In the genomic region with DNA sequence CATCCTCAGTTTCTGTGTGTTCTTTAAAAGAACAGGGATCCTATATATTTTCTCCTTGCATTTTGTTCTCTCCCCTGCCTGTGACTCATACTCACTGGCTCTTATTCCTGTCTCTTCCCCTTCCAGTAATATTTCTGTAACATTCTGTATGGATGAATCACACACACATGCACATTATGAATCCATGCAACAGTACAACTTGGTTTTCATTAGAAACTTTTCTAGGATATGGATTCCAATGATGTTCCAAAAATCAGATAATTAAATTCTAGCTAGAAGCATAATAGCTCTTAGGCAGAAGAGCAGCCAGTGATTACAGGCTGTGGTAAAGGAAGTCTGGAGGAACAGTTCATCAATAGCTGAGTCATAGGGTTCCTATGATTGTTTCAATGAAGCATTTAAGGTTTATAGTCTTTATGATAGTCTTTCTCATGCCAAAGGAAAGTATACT, we compare ENCODE assay signal across 9 cellular contexts.
A peak's percentile ranks its signal among the peaks of the same experiment; 100 is the strongest.
DNase-seq lines count a peak whose midpoint lies in the region; ATAC-seq and TF ChIP-seq lines count a peak whose summit lies in the region.
"Had no signal": no experiment of that assay in that cellular context is flagged by ENCODE, and none has a peak within 500 bp of the region (broad histone marks: within the 10 kb centered on the region; RNA-seq: fewer than 3 reads in every experiment).

No MANE protein-coding gene starts in this region.

- H3K4me1 ChIP-seq in HCT116 (ENCODE audit: control insufficient read depth in 1 of 2, insufficient read depth in 2 of 2, low read length in 2 of 2), result peaks cover 22 to 41% of the 10 kb centered on the region in 2 experiments

- H3K36me3 Mint-ChIP-seq in naive thymus-derived CD8-positive, alpha-beta T cell, result no peaks in the 10 kb centered on the region
- H3K36me3 Mint-ChIP-seq: activated naive CD8-positive, alpha-beta T cell had no signal

- RAD21 ChIA-PET in HCT116 (lab: Charles Lee; ENCODE audit: low non-redundant PET in 1 of 2, low total read pairs in 2 of 2, uncharacterized antibody in 2 of 2, unreplicated experiment in 2 of 2), result no interaction called here

- H3K27ac Mint-ChIP-seq in naive thymus-derived CD8-positive, alpha-beta T cell, result no peak overlapping the region
- H3K27ac Mint-ChIP-seq: activated naive CD8-positive, alpha-beta T cell had no signal

- H3K4me2 ChIP-seq in HCT116 (ENCODE audit: low read length), result peak overlapping the region; percentile 71

- H3K4me1 Mint-ChIP-seq in naive thymus-derived CD8-positive, alpha-beta T cell, result no peaks in the 10 kb centered on the region

- no peaks in the 10 kb centered on the region for H3K27me3 ChIP-seq in HCT116 (ENCODE audit: insufficient read depth, low read length)

- H2AFZ ChIP-seq in HCT116 (ENCODE audit: low read depth, low read length, poor library complexity, severe bottlenecking), result peak overlapping the region; percentile 39

- H3K27me3 Mint-ChIP-seq in naive thymus-derived CD8-positive, alpha-beta T cell, result no peaks in the 10 kb centered on the region
- H3K27me3 Mint-ChIP-seq: activated naive CD8-positive, alpha-beta T cell had no signal

- peak; percentile 90 for ATAC-seq in HCT116
- no peak for ATAC-seq in naive thymus-derived CD8-positive, alpha-beta T cell

- POLR2A ChIA-PET in HCT116 (lab: Charles Lee), result interaction anchor here (1.4 kb wide), 1 partner anchor 9 kb away, joined by 3 read pairs; no protein-coding TSS in a partner anchor
- POLR2A ChIA-PET in naive thymus-derived CD8-positive, alpha-beta T cell (lab: Charles Lee), result no interaction called here

- H3K9me3 ChIP-seq in HCT116 (ENCODE audit: control insufficient read depth in 1 of 2, insufficient read depth in 1 of 2, low read depth in 1 of 2, low read length in 2 of 2), result no peaks in the 10 kb centered on the region

- peak overlapping the region; percentile 75 for H3K27ac ChIP-seq in HCT116 (ENCODE audit: low read depth, low read length)

- H3K4me3 Mint-ChIP-seq in naive thymus-derived CD8-positive, alpha-beta T cell, result no peak overlapping the region
- H3K4me3 Mint-ChIP-seq: activated naive CD8-positive, alpha-beta T cell had no signal

- no peaks in the 10 kb centered on the region for H3K79me2 ChIP-seq in HCT116 (ENCODE audit: insufficient read depth, low read length)

- H4K20me1 ChIP-seq in HCT116 (ENCODE audit: insufficient read depth), result no peaks in the 10 kb centered on the region

- BruUV-seq in HCT116 (replicated peaks; lab: Mats Ljungman, UMichigan), result no TSS peak

- CTCF ChIA-PET in HCT116 (lab: Charles Lee), result interaction anchor here (0.8 kb wide), 1 partner anchor 175 kb away, joined by 3 read pairs; no protein-coding TSS in a partner anchor

- no peaks in the 10 kb centered on the region; the same call in 1 of the 2 replicates for H3K9me2 ChIP-seq in HCT116 (ENCODE audit: insufficient read depth)

- peak overlapping the region in 1 of 2 experiments; percentile 35; a peak in 3 of 4 replicates for H3K4me3 ChIP-seq in HCT116 (replicated peaks in 1 of 2; ENCODE audit: low read depth in 1 of 2, low read length in 2 of 2)

- peak overlapping the region; percentile 39 for H3K9ac ChIP-seq in HCT116 (ENCODE audit: low read length)

- DNase-seq in HCT116 (ENCODE audit: low read depth, low spot score) (peak; percentile 76), amniotic stem cell (lab: John Stamatoyannopoulos, UW) (peak; percentile 67), glomerular visceral epithelial cell (ENCODE audit: extremely low spot score) (peak; percentile 73), superior temporal gyrus (ENCODE audit: extremely low spot score) (peak; percentile 67), islet precursor cell (no peak)
- no peak for DNase-seq in activated CD4-positive, CD25-positive, alpha-beta regulatory T cell treated with anti-CD3 and anti-CD28 coated beads, Interleukin-2, amount 50 U/mL, for 72 hours
- DNase-seq in activated CD4-positive, CD25-positive, alpha-beta regulatory T cell (lab: John Stamatoyannopoulos, UW), result no peak
- no peak for DNase-seq in naive thymus-derived CD8-positive, alpha-beta T cell

- TF ChIP-seq RAD21 in HCT116 (IDR thresholded peaks at IDR 0.05; ENCODE audit: low read depth), result no peak

- no peaks in the 10 kb centered on the region for H3K9me3 Mint-ChIP-seq in naive thymus-derived CD8-positive, alpha-beta T cell

- no peak for TF ChIP-seq CTCF in HCT116 (IDR thresholded peaks at IDR 0.05 in 2 of 3, conservative IDR thresholded peaks at IDR 0.05 in 1 of 3; ENCODE audit: borderline replicate concordance in 1 of 3, insufficient read depth in 1 of 3, low read depth in 2 of 3, low read length in 2 of 3)

- no peaks in the 10 kb centered on the region for H3K36me3 ChIP-seq in HCT116 (ENCODE audit: control insufficient read depth in 1 of 2, insufficient read depth in 2 of 2, low read length in 2 of 2)

- intact Hi-C loops in HCT116 (cut with micrococcal nuclease), result no loop called here

- no peak for TF ChIP-seq POLR2A in HCT116 (IDR thresholded peaks at IDR 0.05; ENCODE audit: borderline replicate concordance, extremely low read depth, insufficient read depth, insufficient read length)

TF ChIP-seq in HCT116, 20 proteins besides CTCF, POLR2A, EP300 and RAD21 (continues in another document):
- TF ChIP-seq SRF (IDR thresholded peaks at IDR 0.05; ENCODE audit: low read depth) (peak; percentile 72), JUND (IDR thresholded peaks at IDR 0.05) (peak; percentile 81; the same call in 1 of the 2 replicates), EZH2 (IDR thresholded peaks at IDR 0.05) (no peak), EGR1 (IDR thresholded peaks at IDR 0.05; ENCODE audit: low read depth) (no peak), ZFX (IDR thresholded peaks at IDR 0.05) (no peak), ZNF274 (IDR thresholded peaks at IDR 0.05; ENCODE audit: low read depth, low read length) (no peak), CBX3 (IDR thresholded peaks at IDR 0.05; ENCODE audit: low read depth) (peak; percentile 87; the same call in 1 of the 2 replicates), YY1 (IDR thresholded peaks at IDR 0.05; ENCODE audit: extremely low read depth, insufficient replicate concordance, low read depth, low read length) (no peak), POLR2AphosphoS5 (IDR thresholded peaks at IDR 0.05; ENCODE audit: low read depth, low read length) (no peak), SIN3A (IDR thresholded peaks at IDR 0.05; ENCODE audit: low read depth) (peak; percentile 60; the same call in 1 of the 2 replicates), FOSL1 (IDR thresholded peaks at IDR 0.05; ENCODE audit: low read depth) (peak; percentile 95), ELF1 (IDR thresholded peaks at IDR 0.05; ENCODE audit: borderline replicate concordance, low read depth) (no peak), TCF7L2 (IDR thresholded peaks at IDR 0.05; ENCODE audit: borderline replicate concordance, extremely low read depth, insufficient read depth, insufficient read length) (no peak), SP1 (IDR thresholded peaks at IDR 0.05; ENCODE audit: low read depth) (peak; percentile 80), EZH2phosphoT487 (IDR thresholded peaks at IDR 0.05; ENCODE audit: borderline replicate concordance) (no peak)
- TF ChIP-seq, protein P1, sequence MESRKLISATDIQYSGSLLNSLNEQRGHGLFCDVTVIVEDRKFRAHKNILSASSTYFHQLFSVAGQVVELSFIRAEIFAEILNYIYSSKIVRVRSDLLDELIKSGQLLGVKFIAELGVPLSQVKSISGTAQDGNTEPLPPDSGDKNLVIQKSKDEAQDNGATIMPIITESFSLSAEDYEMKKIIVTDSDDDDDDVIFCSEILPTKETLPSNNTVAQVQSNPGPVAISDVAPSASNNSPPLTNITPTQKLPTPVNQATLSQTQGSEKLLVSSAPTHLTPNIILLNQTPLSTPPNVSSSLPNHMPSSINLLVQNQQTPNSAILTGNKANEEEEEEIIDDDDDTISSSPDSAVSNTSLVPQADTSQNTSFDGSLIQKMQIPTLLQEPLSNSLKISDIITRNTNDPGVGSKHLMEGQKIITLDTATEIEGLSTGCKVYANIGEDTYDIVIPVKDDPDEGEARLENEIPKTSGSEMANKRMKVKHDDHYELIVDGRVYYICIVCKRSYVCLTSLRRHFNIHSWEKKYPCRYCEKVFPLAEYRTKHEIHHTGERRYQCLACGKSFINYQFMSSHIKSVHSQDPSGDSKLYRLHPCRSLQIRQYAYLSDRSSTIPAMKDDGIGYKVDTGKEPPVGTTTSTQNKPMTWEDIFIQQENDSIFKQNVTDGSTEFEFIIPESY (IDR thresholded peaks at IDR 0.05; ENCODE audit: extremely low read depth, insufficient replicate concordance, low read length), result no peak
- TF ChIP-seq, protein P2, sequence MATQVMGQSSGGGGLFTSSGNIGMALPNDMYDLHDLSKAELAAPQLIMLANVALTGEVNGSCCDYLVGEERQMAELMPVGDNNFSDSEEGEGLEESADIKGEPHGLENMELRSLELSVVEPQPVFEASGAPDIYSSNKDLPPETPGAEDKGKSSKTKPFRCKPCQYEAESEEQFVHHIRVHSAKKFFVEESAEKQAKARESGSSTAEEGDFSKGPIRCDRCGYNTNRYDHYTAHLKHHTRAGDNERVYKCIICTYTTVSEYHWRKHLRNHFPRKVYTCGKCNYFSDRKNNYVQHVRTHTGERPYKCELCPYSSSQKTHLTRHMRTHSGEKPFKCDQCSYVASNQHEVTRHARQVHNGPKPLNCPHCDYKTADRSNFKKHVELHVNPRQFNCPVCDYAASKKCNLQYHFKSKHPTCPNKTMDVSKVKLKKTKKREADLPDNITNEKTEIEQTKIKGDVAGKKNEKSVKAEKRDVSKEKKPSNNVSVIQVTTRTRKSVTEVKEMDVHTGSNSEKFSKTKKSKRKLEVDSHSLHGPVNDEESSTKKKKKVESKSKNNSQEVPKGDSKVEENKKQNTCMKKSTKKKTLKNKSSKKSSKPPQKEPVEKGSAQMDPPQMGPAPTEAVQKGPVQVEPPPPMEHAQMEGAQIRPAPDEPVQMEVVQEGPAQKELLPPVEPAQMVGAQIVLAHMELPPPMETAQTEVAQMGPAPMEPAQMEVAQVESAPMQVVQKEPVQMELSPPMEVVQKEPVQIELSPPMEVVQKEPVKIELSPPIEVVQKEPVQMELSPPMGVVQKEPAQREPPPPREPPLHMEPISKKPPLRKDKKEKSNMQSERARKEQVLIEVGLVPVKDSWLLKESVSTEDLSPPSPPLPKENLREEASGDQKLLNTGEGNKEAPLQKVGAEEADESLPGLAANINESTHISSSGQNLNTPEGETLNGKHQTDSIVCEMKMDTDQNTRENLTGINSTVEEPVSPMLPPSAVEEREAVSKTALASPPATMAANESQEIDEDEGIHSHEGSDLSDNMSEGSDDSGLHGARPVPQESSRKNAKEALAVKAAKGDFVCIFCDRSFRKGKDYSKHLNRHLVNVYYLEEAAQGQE (IDR thresholded peaks at IDR 0.05; ENCODE audit: low read depth), result no peak
- TF ChIP-seq, protein P3, sequence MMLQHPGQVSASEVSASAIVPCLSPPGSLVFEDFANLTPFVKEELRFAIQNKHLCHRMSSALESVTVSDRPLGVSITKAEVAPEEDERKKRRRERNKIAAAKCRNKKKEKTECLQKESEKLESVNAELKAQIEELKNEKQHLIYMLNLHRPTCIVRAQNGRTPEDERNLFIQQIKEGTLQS (IDR thresholded peaks at IDR 0.05), result peak; percentile 40; the same call in 1 of the 2 replicates

Comparison
In these comparisons a context has a peak if more than half of its experiments do, and no peak if none do; other contexts are left out.
1. DNase-seq: peak in HCT116 (single experiment), amniotic stem cell (single experiment), glomerular visceral epithelial cell (single experiment) and superior temporal gyrus (single experiment); none in activated CD4-positive, CD25-positive, alpha-beta regulatory T cell treated with anti-CD3 and anti-CD28 coated beads, Interleukin-2, amount 50 U/mL, for 72 hours (single experiment), islet precursor cell (single experiment), activated CD4-positive, CD25-positive, alpha-beta regulatory T cell (0 of 4) and naive thymus-derived CD8-positive, alpha-beta T cell (0 of 10).